ENCODE assay signal across 9 cellular contexts in the genomic region with DNA sequence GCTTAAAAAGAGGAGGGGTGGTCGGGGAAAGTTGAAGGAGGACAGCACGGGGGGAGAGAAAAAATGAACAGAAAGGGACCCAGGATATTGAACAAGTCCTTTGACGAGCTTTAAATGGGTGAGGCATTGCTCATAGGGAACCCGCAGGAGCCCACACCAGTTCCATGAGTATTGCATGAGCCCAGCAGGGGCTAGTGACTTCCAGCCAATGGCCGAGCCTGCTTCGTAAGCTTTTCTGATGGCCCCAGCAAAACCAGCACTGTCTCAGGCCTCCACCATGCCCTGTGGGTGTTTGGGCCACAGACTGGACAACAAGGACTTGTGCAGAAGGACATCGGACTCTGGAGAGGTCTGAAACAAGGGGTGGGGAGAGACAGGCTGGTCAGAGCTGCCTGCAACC.
DNase-seq lines count a peak whose midpoint lies in the region; ATAC-seq and TF ChIP-seq lines count a peak whose summit lies in the region.
"Had no signal": no experiment of that assay in that cellular context is flagged by ENCODE, and none has a peak within 500 bp of the region (broad histone marks: within the 10 kb centered on the region; RNA-seq: fewer than 3 reads in every experiment).

No MANE protein-coding gene starts in this region.

- intact Hi-C loops in stomach (cut with DNase I; ENCODE audit: low total_unique reads): no loop called here

- H3K9me3 ChIP-seq in Karpas-422 (ENCODE audit: low read length) (no peaks in the 10 kb centered on the region), iPS-20b (ENCODE audit: insufficient read depth, low read depth, low read length) (no peaks in the 10 kb centered on the region), stomach (no peaks in the 10 kb centered on the region)

- H3K4me1 Mint-ChIP-seq in activated T-helper 17 cell treated with anti-CD3 and anti-CD28 coated beads, Interleukin-2, amount 50 U/mL, for 72 hours: peaks cover 47% of the 10 kb centered on the region

- H3K36me3 ChIP-seq in Karpas-422 (ENCODE audit: insufficient read depth, low read length) (no peaks in the 10 kb centered on the region), iPS-20b (ENCODE audit: insufficient read depth, low read depth, low read length) (no peaks in the 10 kb centered on the region), stomach (no peaks in the 10 kb centered on the region)

- no peak for TF ChIP-seq EP300 in stomach (IDR thresholded peaks at IDR 0.05)

- H4K20me1 ChIP-seq in Karpas-422 (ENCODE audit: insufficient read depth, low read depth, low read length): no peaks in the 10 kb centered on the region

- peak overlapping the region; percentile 91 for H3K27ac ChIP-seq in Karpas-422 (ENCODE audit: low read length)
- H3K27ac ChIP-seq in iPS-20b (ENCODE audit: low read length): no peak overlapping the region
- peak overlapping the region in 4 of 5 donors; percentile 70 to 82 (median 76) for H3K27ac ChIP-seq in stomach

- peak overlapping the region; percentile 69 for H3K4me2 ChIP-seq in Karpas-422 (ENCODE audit: low read depth, low read length, poor library complexity, severe bottlenecking)

- H3K9me3 Mint-ChIP-seq in activated T-helper 17 cell treated with anti-CD3 and anti-CD28 coated beads, Interleukin-2, amount 50 U/mL, for 72 hours: no peaks in the 10 kb centered on the region

- H3K4me3 ChIP-seq in Karpas-422 (ENCODE audit: low read length) (peak overlapping the region; percentile 22; the same call in 1 of the 2 replicates), iPS-20b (ENCODE audit: low read length) (no peak overlapping the region), stomach (no peak overlapping the region)

- POLR2A ChIA-PET in HEK293T (lab: Yijun Ruan, JAX): no interaction called here

- CTCF ChIA-PET in HEK293T (lab: Yijun Ruan, JAX): no interaction called here

- no peak for TF ChIP-seq POLR2A in stomach (IDR thresholded peaks at IDR 0.05)

- H3K4me1 ChIP-seq in Karpas-422 (ENCODE audit: low read length) (peaks cover 63% of the 10 kb centered on the region), iPS-20b (ENCODE audit: insufficient read depth, low read length) (peaks cover 29% of the 10 kb centered on the region), stomach (peaks cover 38 to 75% (median 54%) of the 10 kb centered on the region in 4 donors)

- no peak for ATAC-seq in activated T-helper 17 cell treated with anti-CD3 and anti-CD28 coated beads, Interleukin-2, amount 50 U/mL, for 72 hours (replicated peaks)

- 67 to 90% (median 84%) methylated on average over 7 of the region's 7 CpGs for WGBS in stomach, 5 donors

- TF ChIP-seq CTCF in stomach (IDR thresholded peaks at IDR 0.05): no peak

- H3K27me3 ChIP-seq in Karpas-422 (ENCODE audit: low read length): no peaks in the 10 kb centered on the region
- H3K27me3 ChIP-seq in iPS-20b (ENCODE audit: insufficient read depth, low read length): no peaks in the 10 kb centered on the region
- H3K27me3 ChIP-seq in stomach: no peaks in the 10 kb centered on the region

- H3K9ac ChIP-seq in Karpas-422 (ENCODE audit: low read length): peak overlapping the region; percentile 57
- H3K9ac ChIP-seq in iPS-20b (ENCODE audit: low read depth, low read length): peak overlapping the region; percentile 20; the same call in 1 of the 2 replicates

- H3K36me3 Mint-ChIP-seq in activated T-helper 17 cell treated with anti-CD3 and anti-CD28 coated beads, Interleukin-2, amount 50 U/mL, for 72 hours (ENCODE audit: low read depth): no peaks in the 10 kb centered on the region

- H3K79me2 ChIP-seq in Karpas-422 (ENCODE audit: low read length): no peaks in the 10 kb centered on the region

- no peaks in the 10 kb centered on the region for H3K9me2 ChIP-seq in Karpas-422 (replicated peaks; ENCODE audit: insufficient read depth, low read length)

- no peaks in the 10 kb centered on the region for H3K27me3 Mint-ChIP-seq in activated T-helper 17 cell treated with anti-CD3 and anti-CD28 coated beads, Interleukin-2, amount 50 U/mL, for 72 hours

- peak overlapping the region; percentile 78 for H3K4me3 Mint-ChIP-seq in activated T-helper 17 cell treated with anti-CD3 and anti-CD28 coated beads, Interleukin-2, amount 50 U/mL, for 72 hours

- H3K27ac Mint-ChIP-seq in activated T-helper 17 cell treated with anti-CD3 and anti-CD28 coated beads, Interleukin-2, amount 50 U/mL, for 72 hours: peak overlapping the region; percentile 95

- DNase-seq in Karpas-422 (no peak), stomach (no peak), activated gamma-delta T cell treated with Interleukin-2 at 50 U/mL for 16 hours (no peak), NCI-H510A (lab: John Stamatoyannopoulos, UW) (no peak), NCI-H1417 treated with DMSO at 0.1 percent for 48 hours (lab: John Stamatoyannopoulos, UW) (no peak), HEK293T (ENCODE audit: extremely low spot score) (no peak)
- DNase-seq: SHP77 treated with DMSO at 0.1 percent for 48 hours had no signal

- peak overlapping the region; percentile 39; the same call in 1 of the 2 replicates for H2AFZ ChIP-seq in Karpas-422 (ENCODE audit: low read length)

TF ChIP-seq in HEK293T, 16 proteins besides CTCF, POLR2A, EP300 and RAD21:
- no peak for TF ChIP-seq SUZ12 (IDR thresholded peaks at IDR 0.05)
- no peak for TF ChIP-seq FOXM1 (IDR thresholded peaks at IDR 0.05; ENCODE audit: borderline replicate concordance)
- TF ChIP-seq ELF4 (IDR thresholded peaks at IDR 0.05): no peak
- TF ChIP-seq L3MBTL2 (conservative IDR thresholded peaks at IDR 0.05): no peak
- TF ChIP-seq LEF1 (IDR thresholded peaks at IDR 0.05; ENCODE audit: borderline replicate concordance): no peak
- no peak for TF ChIP-seq FOXA1 (IDR thresholded peaks at IDR 0.05)
